ENCODE assay signal across 1 cellular context in the genomic region with DNA sequence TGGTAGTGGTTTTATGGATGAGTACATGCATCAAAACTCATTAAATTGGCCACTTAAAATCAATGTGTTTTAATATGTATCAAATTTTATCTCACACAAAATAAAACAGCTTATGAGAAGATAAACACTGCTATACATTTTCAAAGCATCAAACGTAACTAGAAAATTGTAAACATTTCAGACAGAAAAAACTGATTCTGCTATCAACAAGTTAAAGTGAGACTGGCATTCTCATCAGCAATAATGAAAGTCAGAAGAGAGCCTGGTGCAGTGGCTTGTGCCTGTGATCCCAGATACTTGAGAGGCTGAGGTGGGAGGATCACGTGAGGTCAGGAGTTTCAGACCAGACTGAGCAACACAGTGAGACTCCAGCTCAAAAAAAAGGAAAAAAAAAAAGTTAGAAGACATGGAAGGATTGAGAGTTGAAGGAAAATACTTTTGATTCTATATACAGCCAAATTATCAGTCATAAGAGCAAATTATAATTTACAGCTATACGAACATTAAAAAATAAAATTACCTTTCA.
A peak's percentile ranks its signal among the peaks of the same experiment; 100 is the strongest.
TF ChIP-seq lines count a peak whose summit lies in the region.

No MANE protein-coding gene starts in this region.

TF ChIP-seq in K562, 482 proteins besides CTCF, POLR2A, EP300 and RAD21:
- TF ChIP-seq ZNF384 (IDR thresholded peaks at IDR 0.05; ENCODE audit: low read depth, low read length) = 0 out of 2 replicates have a peak, but pooled peaks have one; percentile 22
- TF ChIP-seq TOE1 (IDR thresholded peaks at IDR 0.05; ENCODE audit: borderline replicate concordance) = peak; percentile 46; the same call in 1 of the 2 replicates
- no peak for TF ChIP-seq TOE1 (CRISPR knock-in tag; IDR thresholded peaks at IDR 0.05; ENCODE audit: borderline replicate concordance, low read depth)
- TF ChIP-seq, protein P1, sequence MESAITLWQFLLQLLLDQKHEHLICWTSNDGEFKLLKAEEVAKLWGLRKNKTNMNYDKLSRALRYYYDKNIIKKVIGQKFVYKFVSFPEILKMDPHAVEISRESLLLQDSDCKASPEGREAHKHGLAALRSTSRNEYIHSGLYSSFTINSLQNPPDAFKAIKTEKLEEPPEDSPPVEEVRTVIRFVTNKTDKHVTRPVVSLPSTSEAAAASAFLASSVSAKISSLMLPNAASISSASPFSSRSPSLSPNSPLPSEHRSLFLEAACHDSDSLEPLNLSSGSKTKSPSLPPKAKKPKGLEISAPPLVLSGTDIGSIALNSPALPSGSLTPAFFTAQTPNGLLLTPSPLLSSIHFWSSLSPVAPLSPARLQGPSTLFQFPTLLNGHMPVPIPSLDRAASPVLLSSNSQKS (CRISPR knock-in tag; IDR thresholded peaks at IDR 0.05) = no peak
- TF ChIP-seq, protein P2, sequence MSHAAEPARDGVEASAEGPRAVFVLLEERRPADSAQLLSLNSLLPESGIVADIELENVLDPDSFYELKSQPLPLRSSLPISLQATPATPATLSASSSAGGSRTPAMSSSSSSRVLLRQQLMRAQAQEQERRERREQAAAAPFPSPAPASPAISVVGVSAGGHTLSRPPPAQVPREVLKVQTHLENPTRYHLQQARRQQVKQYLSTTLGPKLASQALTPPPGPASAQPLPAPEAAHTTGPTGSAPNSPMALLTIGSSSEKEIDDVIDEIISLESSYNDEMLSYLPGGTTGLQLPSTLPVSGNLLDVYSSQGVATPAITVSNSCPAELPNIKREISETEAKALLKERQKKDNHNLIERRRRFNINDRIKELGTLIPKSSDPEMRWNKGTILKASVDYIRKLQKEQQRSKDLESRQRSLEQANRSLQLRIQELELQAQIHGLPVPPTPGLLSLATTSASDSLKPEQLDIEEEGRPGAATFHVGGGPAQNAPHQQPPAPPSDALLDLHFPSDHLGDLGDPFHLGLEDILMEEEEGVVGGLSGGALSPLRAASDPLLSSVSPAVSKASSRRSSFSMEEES (CRISPR knock-in tag; IDR thresholded peaks at IDR 0.05) = peak; percentile 13; the same call in 1 of the 2 replicates
- no peak for TF ChIP-seq TCF7L2 (IDR thresholded peaks at IDR 0.05; ENCODE audit: low read depth, low read length)
- 0 out of 2 replicates have a peak, but pooled peaks have one; percentile 8 for TF ChIP-seq BCOR (IDR thresholded peaks at IDR 0.05)
- peak; percentile 57; the same call in 1 of the 2 replicates for TF ChIP-seq RAD51 (IDR thresholded peaks at IDR 0.05; ENCODE audit: borderline replicate concordance, low read depth)
- TF ChIP-seq BHLHE40 (IDR thresholded peaks at IDR 0.05; ENCODE audit: low read length) = peak; percentile 84
- TF ChIP-seq, protein P3, sequence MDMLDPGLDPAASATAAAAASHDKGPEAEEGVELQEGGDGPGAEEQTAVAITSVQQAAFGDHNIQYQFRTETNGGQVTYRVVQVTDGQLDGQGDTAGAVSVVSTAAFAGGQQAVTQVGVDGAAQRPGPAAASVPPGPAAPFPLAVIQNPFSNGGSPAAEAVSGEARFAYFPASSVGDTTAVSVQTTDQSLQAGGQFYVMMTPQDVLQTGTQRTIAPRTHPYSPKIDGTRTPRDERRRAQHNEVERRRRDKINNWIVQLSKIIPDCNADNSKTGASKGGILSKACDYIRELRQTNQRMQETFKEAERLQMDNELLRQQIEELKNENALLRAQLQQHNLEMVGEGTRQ (CRISPR knock-in tag; IDR thresholded peaks at IDR 0.05) = peak; percentile 72
- TF ChIP-seq EGR1 (conservative IDR thresholded peaks at IDR 0.05) = peak; percentile 27; the same call in 1 of the 2 replicates
TF ChIP-seq in K562: peak in this region for 8.
